Comparison of ENCODE assay signal across 9 cellular contexts in genomic region chr1:227886503-227886961, GRCh38.
DNase-seq lines count a peak whose midpoint lies in the region; ATAC-seq and TF ChIP-seq lines count a peak whose summit lies in the region.
"Had no signal": no experiment of that assay in that cellular context is flagged by ENCODE, and none has a peak within 500 bp of the region (broad histone marks: within the 10 kb centered on the region; RNA-seq: fewer than 3 reads in every experiment).

No MANE protein-coding gene starts in this region.

- H3K9me3 Mint-ChIP-seq in WTC11: no peaks in the 10 kb centered on the region

- H3K4me1 Mint-ChIP-seq in WTC11: peaks cover 3% of the 10 kb centered on the region

- peak overlapping the region; percentile 47 for H3K4me3 Mint-ChIP-seq in WTC11

- no peak for TF ChIP-seq CTCF in WTC11 (IDR thresholded peaks at IDR 0.05)

- no peaks in the 10 kb centered on the region for H3K36me3 Mint-ChIP-seq in WTC11

- peak; percentile 10 for DNase-seq in GM03348 (ENCODE audit: low spot score)
- no peak for DNase-seq in WTC11 (ENCODE audit: low spot score)
- DNase-seq in DMS153 (lab: John Stamatoyannopoulos, UW): no peak
- DNase-seq in KG1 (lab: John Stamatoyannopoulos, UW): no peak

- H3K4me3 ChIP-seq in iPS-20b (ENCODE audit: low read length) (peak overlapping the region; percentile 70; the same call in 1 of the 2 replicates), skeletal muscle tissue (ENCODE audit: low read length in 3 of 3) (peak overlapping the region in 1 of 3 donors; percentile 35)

- H3K27ac ChIP-seq in iPS-20b (ENCODE audit: low read length) (no peak overlapping the region), skeletal muscle tissue (ENCODE audit: low read depth, low read length) (peak overlapping the region; percentile 25)
- H3K27ac ChIP-seq: KMS-11 had no signal

- H3K9me3 ChIP-seq in iPS-20b (ENCODE audit: insufficient read depth, low read depth, low read length) (no peaks in the 10 kb centered on the region), skeletal muscle tissue (ENCODE audit: control insufficient read depth in 3 of 3, low read length in 3 of 3) (no peaks in the 10 kb centered on the region)

- ATAC-seq in WTC11: peak; percentile 9
- ATAC-seq in HG03342 (IDR thresholded peaks at IDR 0.05; ENCODE audit: unreplicated experiment): no peak
- ATAC-seq in GM21576 (IDR thresholded peaks at IDR 0.05; ENCODE audit: unreplicated experiment): no peak

- no peak overlapping the region for H3K27ac Mint-ChIP-seq in WTC11

- H3K4me1 ChIP-seq in iPS-20b (ENCODE audit: insufficient read depth, low read length) (peaks cover 2% of the 10 kb centered on the region; the same call in 1 of the 2 replicates), skeletal muscle tissue (ENCODE audit: control insufficient read depth in 3 of 3, insufficient read depth in 3 of 3, low read length in 3 of 3) (peaks cover 8 to 11% (median 11%) of the 10 kb centered on the region in 3 donors)

- CTCF ChIA-PET in WTC11 (lab: Charles Lee): interaction anchor here (1.4 kb wide), 1 partner anchor 93 kb away, joined by 3 read pairs; no protein-coding TSS in a partner anchor

- no peaks in the 10 kb centered on the region; the same call in 1 of the 2 replicates for H3K27me3 Mint-ChIP-seq in WTC11 (ENCODE audit: low read depth)

- POLR2A ChIA-PET in WTC11 (lab: Charles Lee): no interaction called here

- no peaks in the 10 kb centered on the region for H3K27me3 ChIP-seq in iPS-20b (ENCODE audit: insufficient read depth, low read length)
- peaks cover 0 to 10% (median 5%) of the 10 kb centered on the region in 3 donors for H3K27me3 ChIP-seq in skeletal muscle tissue (ENCODE audit: control insufficient read depth in 3 of 3, insufficient read depth in 3 of 3, low read length in 3 of 3)

- H3K9ac ChIP-seq in iPS-20b (ENCODE audit: low read depth, low read length) (no peak overlapping the region; the same call in 1 of the 2 replicates), skeletal muscle tissue (ENCODE audit: low read depth in 1 of 3, low read length in 3 of 3) (no peak overlapping the region)
- H3K9ac ChIP-seq: KMS-11 had no signal

- H3K36me3 ChIP-seq in iPS-20b (ENCODE audit: insufficient read depth, low read depth, low read length) (no peaks in the 10 kb centered on the region), skeletal muscle tissue (ENCODE audit: control insufficient read depth in 3 of 3, insufficient read depth in 3 of 3, low read length in 3 of 3) (no peaks in the 10 kb centered on the region)

TF ChIP-seq in WTC11, 78 proteins besides CTCF, POLR2A, EP300 and RAD21:
- TF ChIP-seq MYBL2 (CRISPR knock-in tag; IDR thresholded peaks at IDR 0.05) (no peak), CBFB (CRISPR knock-in tag; IDR thresholded peaks at IDR 0.05; ENCODE audit: low read depth) (no peak), NFYB (CRISPR knock-in tag; conservative IDR thresholded peaks at IDR 0.05; ENCODE audit: low read depth) (no peak), STAT6 (CRISPR knock-in tag; conservative IDR thresholded peaks at IDR 0.05; ENCODE audit: low read depth) (no peak), PRDM15 (CRISPR knock-in tag; IDR thresholded peaks at IDR 0.05) (no peak), JUN (CRISPR knock-in tag; IDR thresholded peaks at IDR 0.05) (no peak), PRRX2 (CRISPR knock-in tag; IDR thresholded peaks at IDR 0.05) (no peak), ERG (CRISPR knock-in tag; IDR thresholded peaks at IDR 0.05) (no peak)
